1 cellular context compared by ENCODE assay signal in genomic region chr12:49088190-49088931, GRCh38.
A peak's percentile ranks its signal among the peaks of the same experiment; 100 is the strongest.
TF ChIP-seq lines count a peak whose summit lies in the region.

No MANE protein-coding gene starts in this region.

TF ChIP-seq in HEK293, 187 proteins besides CTCF, POLR2A, EP300 and RAD21 (continued from another document and continues in another):
- TF ChIP-seq TSHZ1 (tag by site-specific recombination; IDR thresholded peaks at IDR 0.05; ENCODE audit: borderline replicate concordance) (no peak), ZFP37 (tag by site-specific recombination; IDR thresholded peaks at IDR 0.05) (peak; percentile 86; the same call in 1 of the 2 replicates), ZNF23 (tag by site-specific recombination; IDR thresholded peaks at IDR 0.05; ENCODE audit: borderline replicate concordance) (no peak), ZNF747 (tag by site-specific recombination; IDR thresholded peaks at IDR 0.05) (no peak), EGR2 (tag by site-specific recombination; IDR thresholded peaks at IDR 0.05; ENCODE audit: low read depth) (no peak), ZBTB7A (tag by site-specific recombination; IDR thresholded peaks at IDR 0.05; ENCODE audit: low read depth) (no peak), ZNF596 (tag by site-specific recombination; IDR thresholded peaks at IDR 0.05) (no peak), ZNF121 (tag by site-specific recombination; IDR thresholded peaks at IDR 0.05) (no peak), ZNF423 (tag by site-specific recombination; IDR thresholded peaks at IDR 0.05) (peak; percentile 88), ZNF621 (tag by site-specific recombination; IDR thresholded peaks at IDR 0.05) (no peak), ZNF518A (tag by site-specific recombination; conservative IDR thresholded peaks at IDR 0.05; ENCODE audit: low read depth) (no peak), ZNF701 (tag by site-specific recombination; IDR thresholded peaks at IDR 0.05) (no peak), ZNF600 (tag by site-specific recombination; IDR thresholded peaks at IDR 0.05) (peak; percentile 83), ZNF658 (tag by site-specific recombination; IDR thresholded peaks at IDR 0.05) (no peak), ZNF157 (tag by site-specific recombination; IDR thresholded peaks at IDR 0.05) (no peak), RBAK (tag by site-specific recombination; IDR thresholded peaks at IDR 0.05) (no peak), ZNF404 (tag by site-specific recombination; IDR thresholded peaks at IDR 0.05) (no peak), ZNF19 (tag by site-specific recombination; IDR thresholded peaks at IDR 0.05; ENCODE audit: low read depth) (no peak), ZNF704 (tag by site-specific recombination; IDR thresholded peaks at IDR 0.05) (no peak), ZNF513 (tag by site-specific recombination; IDR thresholded peaks at IDR 0.05) (no peak), ZNF416 (tag by site-specific recombination; IDR thresholded peaks at IDR 0.05) (no peak), ZNF174 (tag by site-specific recombination; IDR thresholded peaks at IDR 0.05) (no peak), ZBTB17 (tag by site-specific recombination; IDR thresholded peaks at IDR 0.05) (peak; percentile 97), ZNF169 (tag by site-specific recombination; IDR thresholded peaks at IDR 0.05) (no peak), ZNF133 (tag by site-specific recombination; IDR thresholded peaks at IDR 0.05) (no peak), KLF7 (tag by site-specific recombination; IDR thresholded peaks at IDR 0.05; ENCODE audit: borderline replicate concordance) (no peak), ZNF37A (tag by site-specific recombination; IDR thresholded peaks at IDR 0.05) (no peak), ZBTB6 (tag by site-specific recombination; IDR thresholded peaks at IDR 0.05) (no peak), HOXC10 (CRISPR knock-in tag; IDR thresholded peaks at IDR 0.05) (no peak), ZNF664 (tag by site-specific recombination; IDR thresholded peaks at IDR 0.05) (no peak), OSR2 (tag by site-specific recombination; IDR thresholded peaks at IDR 0.05) (peak; percentile 81), HIC1 (tag by site-specific recombination; IDR thresholded peaks at IDR 0.05) (peak; percentile 87), ZNF629 (tag by site-specific recombination; IDR thresholded peaks at IDR 0.05) (peak; percentile 52), MYNN (tag by site-specific recombination; IDR thresholded peaks at IDR 0.05; ENCODE audit: borderline replicate concordance) (no peak), ZNF791 (tag by site-specific recombination; IDR thresholded peaks at IDR 0.05) (no peak), ZNF571 (tag by site-specific recombination; IDR thresholded peaks at IDR 0.05) (no peak), FEZF1 (tag by site-specific recombination; IDR thresholded peaks at IDR 0.05) (no peak), ZBTB48 (tag by site-specific recombination; IDR thresholded peaks at IDR 0.05) (peak; percentile 79), ZNF654 (tag by site-specific recombination; IDR thresholded peaks at IDR 0.05; ENCODE audit: low read depth) (peak; percentile 81), PATZ1 (tag by site-specific recombination; IDR thresholded peaks at IDR 0.05) (peak; percentile 80), ZNF548 (tag by site-specific recombination; IDR thresholded peaks at IDR 0.05) (no peak), ZNF138 (tag by site-specific recombination; IDR thresholded peaks at IDR 0.05; ENCODE audit: borderline replicate concordance) (no peak), SP7 (tag by site-specific recombination; IDR thresholded peaks at IDR 0.05) (peak; percentile 67), ZNF26 (tag by site-specific recombination; IDR thresholded peaks at IDR 0.05) (no peak), GLIS1 (tag by site-specific recombination; IDR thresholded peaks at IDR 0.05) (peak; percentile 84), SCRT2 (tag by site-specific recombination; IDR thresholded peaks at IDR 0.05) (no peak), ZNF837 (tag by site-specific recombination; IDR thresholded peaks at IDR 0.05) (no peak), SP2 (tag by site-specific recombination; IDR thresholded peaks at IDR 0.05) (peak; percentile 39; the same call in 1 of the 2 replicates), MZF1 (tag by site-specific recombination; IDR thresholded peaks at IDR 0.05; ENCODE audit: borderline replicate concordance) (no peak), ZNF302 (tag by site-specific recombination; IDR thresholded peaks at IDR 0.05; ENCODE audit: low read depth) (no peak), ZNF155 (tag by site-specific recombination; IDR thresholded peaks at IDR 0.05) (no peak), ZNF560 (tag by site-specific recombination; IDR thresholded peaks at IDR 0.05; ENCODE audit: borderline replicate concordance) (no peak), ZNF214 (tag by site-specific recombination; IDR thresholded peaks at IDR 0.05; ENCODE audit: borderline replicate concordance) (no peak), ZIC2 (tag by site-specific recombination; IDR thresholded peaks at IDR 0.05) (peak; percentile 75)
